14 cellular contexts compared by ENCODE assay signal in the genomic region with DNA sequence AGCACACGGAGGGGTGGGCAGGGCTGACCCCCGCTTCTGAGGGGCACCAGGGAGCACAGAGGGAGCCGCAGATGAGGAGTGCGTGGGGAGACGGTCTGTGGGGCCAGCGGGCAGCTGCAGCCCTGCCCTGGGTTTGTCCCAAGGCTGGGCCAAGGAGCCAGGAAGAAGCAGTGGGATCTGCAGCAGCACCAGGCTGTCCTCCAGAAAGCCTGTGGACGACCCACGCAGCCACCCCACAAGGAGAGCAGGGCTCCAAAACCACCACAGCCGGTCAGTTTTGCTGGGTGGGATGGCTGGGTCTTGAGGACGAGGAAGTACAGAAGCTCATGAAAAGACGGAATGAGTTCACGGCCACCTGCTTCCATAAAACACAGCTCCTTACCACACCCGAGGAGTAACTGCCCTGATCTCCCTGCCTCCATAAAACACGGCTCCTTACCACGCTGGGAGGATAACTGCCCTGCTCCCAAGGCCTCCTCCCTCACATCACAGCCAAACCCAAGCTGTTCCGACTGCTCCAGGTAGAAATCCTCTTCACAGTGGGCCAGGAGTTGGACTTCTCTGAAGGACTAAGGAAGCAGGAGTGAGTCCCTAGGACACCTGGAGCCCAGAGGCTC. TPM values are rescaled to one million over a fixed set of nuclear protein-coding genes. Genes with fewer than 3 reads are reported as not detected.
A peak's percentile ranks its signal among the peaks of the same experiment; 100 is the strongest.
DNase-seq lines count a peak whose midpoint lies in the region; ATAC-seq and TF ChIP-seq lines count a peak whose summit lies in the region.
"Had no signal": no experiment of that assay in that cellular context is flagged by ENCODE, and none has a peak within 500 bp of the region (broad histone marks: within the 10 kb centered on the region; RNA-seq: fewer than 3 reads in every experiment).

No MANE protein-coding gene starts in this region.

- WGBS in body of pancreas, 2 donors, result 89 to 92% methylated on average over 10 to 16 of the region's 16 CpGs

- H3K27ac ChIP-seq in left ventricle myocardium inferior (replicated peaks), result peak overlapping the region; percentile 63
- H3K27ac ChIP-seq in skeletal muscle tissue (ENCODE audit: low read depth, low read length), result peak overlapping the region; percentile 47
- no peak overlapping the region for H3K27ac ChIP-seq in body of pancreas
- H3K27ac ChIP-seq: Peyer's patch had no signal

- H3K36me3 ChIP-seq in left ventricle myocardium inferior (peaks cover 38% of the 10 kb centered on the region), skeletal muscle tissue (ENCODE audit: control insufficient read depth in 3 of 3, insufficient read depth in 3 of 3, low read length in 3 of 3) (peaks cover 19 to 33% (median 23%) of the 10 kb centered on the region in 3 donors), body of pancreas (replicated peaks in 1 of 2; ENCODE audit: insufficient read depth in 1 of 2, low read depth in 2 of 2) (peaks cover 0 to 15% of the 10 kb centered on the region in 2 donors)

- H3K27me3 ChIP-seq in left ventricle myocardium inferior (ENCODE audit: low read depth) (no peaks in the 10 kb centered on the region), skeletal muscle tissue (ENCODE audit: control insufficient read depth in 3 of 3, insufficient read depth in 3 of 3, low read length in 3 of 3) (no peaks in the 10 kb centered on the region), body of pancreas (no peaks in the 10 kb centered on the region)
- H3K27me3 ChIP-seq: Peyer's patch had no signal

- H3K4me1 ChIP-seq in left ventricle myocardium inferior (no peaks in the 10 kb centered on the region), skeletal muscle tissue (ENCODE audit: control insufficient read depth in 3 of 3, insufficient read depth in 3 of 3, low read length in 3 of 3) (no peaks in the 10 kb centered on the region), body of pancreas (no peaks in the 10 kb centered on the region)
- H3K4me1 ChIP-seq: Peyer's patch had no signal

- H3K4me3 Mint-ChIP-seq in WTC11, result no peak overlapping the region
- H3K4me3 Mint-ChIP-seq: activated T-cell treated with anti-CD3 and anti-CD28 coated beads, Interleukin-2, amount 50 U/mL, for 4 hours; CD14-positive monocyte had no signal

- in situ Hi-C loops in G401 (cut with HindIII; ENCODE audit: low sequenced_read_pairs), result no loop called here

- CTCF ChIA-PET in WTC11 (lab: Charles Lee), result no interaction called here

- peak overlapping the region; percentile 57; the same call in 1 of the 2 replicates for H3K27ac Mint-ChIP-seq in WTC11

- no peaks in the 10 kb centered on the region for H3K4me1 Mint-ChIP-seq in WTC11

- DNase-seq in G401 (ENCODE audit: low spot score) (peak; percentile 20), WTC11 (ENCODE audit: low spot score) (no peak), left ventricle myocardium inferior (no peak), body of pancreas (no peak), RKO (ENCODE audit: low spot score) (no peak)
- DNase-seq: activated CD4-positive, alpha-beta T cell treated with anti-CD3 and anti-CD28 coated beads for 4 hours; activated T-cell treated with anti-CD3 and anti-CD28 coated beads, Interleukin-2, amount 50 U/mL, for 4 hours; mesendoderm; NCI-H1694 treated with DMSO at 0.1 percent for 48 hours; NCI-H526; Peyer's patch had no signal

- H3K9me3 Mint-ChIP-seq in WTC11, result no peaks in the 10 kb centered on the region
- H3K9me3 Mint-ChIP-seq: activated T-cell treated with anti-CD3 and anti-CD28 coated beads, Interleukin-2, amount 50 U/mL, for 4 hours had no signal

- POLR2A ChIA-PET in WTC11 (lab: Charles Lee), result interaction anchor here (0.7 to 1.2 kb wide), 3 partner anchors 9 to 202 kb away, joined by 3 to 4 read pairs (median 3); no protein-coding TSS in a partner anchor

- peak overlapping the region in 1 of 3 donors; percentile 16 for H3K9ac ChIP-seq in skeletal muscle tissue (ENCODE audit: low read depth in 1 of 3, low read length in 3 of 3)

- no peak for TF ChIP-seq POLR2A in body of pancreas (IDR thresholded peaks at IDR 0.05)

- no peaks in the 10 kb centered on the region for H3K9me3 ChIP-seq in left ventricle myocardium inferior (replicated peaks)
- no peaks in the 10 kb centered on the region for H3K9me3 ChIP-seq in skeletal muscle tissue (ENCODE audit: control insufficient read depth in 3 of 3, low read length in 3 of 3)
- no peaks in the 10 kb centered on the region for H3K9me3 ChIP-seq in body of pancreas
- H3K9me3 ChIP-seq: Peyer's patch had no signal

- ATAC-seq in WTC11 (no peak), body of pancreas (no peak), GM21390 (IDR thresholded peaks at IDR 0.05; ENCODE audit: unreplicated experiment) (no peak)
- ATAC-seq: activated T-cell treated with anti-CD3 and anti-CD28 coated beads, Interleukin-2, amount 50 U/mL, for 4 hours had no signal

- no peak overlapping the region for H3K4me3 ChIP-seq in left ventricle myocardium inferior
- no peak overlapping the region for H3K4me3 ChIP-seq in skeletal muscle tissue (ENCODE audit: low read length in 3 of 3)
- no peak overlapping the region for H3K4me3 ChIP-seq in body of pancreas
- H3K4me3 ChIP-seq: Peyer's patch had no signal

- H3K27me3 Mint-ChIP-seq in WTC11 (ENCODE audit: low read depth), result no peaks in the 10 kb centered on the region

- TF ChIP-seq CTCF in WTC11 (IDR thresholded peaks at IDR 0.05) (no peak), left ventricle myocardium inferior (IDR thresholded peaks at IDR 0.05; ENCODE audit: borderline replicate concordance) (no peak), body of pancreas (IDR thresholded peaks at IDR 0.05) (no peak)

- peaks cover 26% of the 10 kb centered on the region for H3K36me3 Mint-ChIP-seq in WTC11

- intact Hi-C loops in left ventricle myocardium inferior (cut with micrococcal nuclease) (no loop called here), body of pancreas (cut with DNase I) (no loop called here)

TF ChIP-seq in WTC11, 78 proteins besides CTCF, POLR2A, EP300 and RAD21 (continues in another document):
- no peak for TF ChIP-seq TCF7 (CRISPR knock-in tag; IDR thresholded peaks at IDR 0.05; ENCODE audit: low read depth)
- TF ChIP-seq, protein P1, sequence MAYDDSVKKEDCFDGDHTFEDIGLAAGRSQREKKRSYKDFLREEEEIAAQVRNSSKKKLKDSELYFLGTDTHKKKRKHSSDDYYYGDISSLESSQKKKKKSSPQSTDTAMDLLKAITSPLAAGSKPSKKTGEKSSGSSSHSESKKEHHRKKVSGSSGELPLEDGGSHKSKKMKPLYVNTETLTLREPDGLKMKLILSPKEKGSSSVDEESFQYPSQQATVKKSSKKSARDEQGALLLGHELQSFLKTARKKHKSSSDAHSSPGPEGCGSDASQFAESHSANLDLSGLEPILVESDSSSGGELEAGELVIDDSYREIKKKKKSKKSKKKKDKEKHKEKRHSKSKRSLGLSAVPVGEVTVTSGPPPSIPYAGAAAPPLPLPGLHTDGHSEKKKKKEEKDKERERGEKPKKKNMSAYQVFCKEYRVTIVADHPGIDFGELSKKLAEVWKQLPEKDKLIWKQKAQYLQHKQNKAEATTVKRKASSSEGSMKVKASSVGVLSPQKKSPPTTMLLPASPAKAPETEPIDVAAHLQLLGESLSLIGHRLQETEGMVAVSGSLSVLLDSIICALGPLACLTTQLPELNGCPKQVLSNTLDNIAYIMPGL (CRISPR knock-in tag; IDR thresholded peaks at IDR 0.05), result no peak
- TF ChIP-seq, protein P2, sequence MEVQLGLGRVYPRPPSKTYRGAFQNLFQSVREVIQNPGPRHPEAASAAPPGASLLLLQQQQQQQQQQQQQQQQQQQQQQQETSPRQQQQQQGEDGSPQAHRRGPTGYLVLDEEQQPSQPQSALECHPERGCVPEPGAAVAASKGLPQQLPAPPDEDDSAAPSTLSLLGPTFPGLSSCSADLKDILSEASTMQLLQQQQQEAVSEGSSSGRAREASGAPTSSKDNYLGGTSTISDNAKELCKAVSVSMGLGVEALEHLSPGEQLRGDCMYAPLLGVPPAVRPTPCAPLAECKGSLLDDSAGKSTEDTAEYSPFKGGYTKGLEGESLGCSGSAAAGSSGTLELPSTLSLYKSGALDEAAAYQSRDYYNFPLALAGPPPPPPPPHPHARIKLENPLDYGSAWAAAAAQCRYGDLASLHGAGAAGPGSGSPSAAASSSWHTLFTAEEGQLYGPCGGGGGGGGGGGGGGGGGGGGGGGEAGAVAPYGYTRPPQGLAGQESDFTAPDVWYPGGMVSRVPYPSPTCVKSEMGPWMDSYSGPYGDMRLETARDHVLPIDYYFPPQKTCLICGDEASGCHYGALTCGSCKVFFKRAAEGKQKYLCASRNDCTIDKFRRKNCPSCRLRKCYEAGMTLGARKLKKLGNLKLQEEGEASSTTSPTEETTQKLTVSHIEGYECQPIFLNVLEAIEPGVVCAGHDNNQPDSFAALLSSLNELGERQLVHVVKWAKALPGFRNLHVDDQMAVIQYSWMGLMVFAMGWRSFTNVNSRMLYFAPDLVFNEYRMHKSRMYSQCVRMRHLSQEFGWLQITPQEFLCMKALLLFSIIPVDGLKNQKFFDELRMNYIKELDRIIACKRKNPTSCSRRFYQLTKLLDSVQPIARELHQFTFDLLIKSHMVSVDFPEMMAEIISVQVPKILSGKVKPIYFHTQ (CRISPR knock-in tag; IDR thresholded peaks at IDR 0.05), result no peak
- TF ChIP-seq, protein P3, sequence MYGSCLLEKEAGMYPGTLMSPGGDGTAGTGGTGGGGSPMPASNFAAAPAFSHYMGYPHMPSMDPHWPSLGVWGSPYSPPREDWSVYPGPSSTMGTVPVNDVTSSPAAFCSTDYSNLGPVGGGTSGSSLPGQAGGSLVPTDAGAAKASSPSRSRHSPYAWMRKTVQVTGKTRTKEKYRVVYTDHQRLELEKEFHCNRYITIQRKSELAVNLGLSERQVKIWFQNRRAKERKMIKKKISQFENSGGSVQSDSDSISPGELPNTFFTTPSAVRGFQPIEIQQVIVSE (CRISPR knock-in tag; IDR thresholded peaks at IDR 0.05; ENCODE audit: borderline replicate concordance), result no peak

RNA-seq across cellular contexts. Expression of a gene that starts 9.9 kb away (rescaled TPM):
- total RNA-seq in G401 (2014; rRNA removed; shearing (Covaris generic)), result 13.6 and 24.7 TPM in 2 replicates
- 36.8 to 47.8 TPM (median 39.6 TPM) in 3 replicates for total RNA-seq in WTC11 (2021)
- total RNA-seq in left ventricle myocardium inferior, result 33.0 TPM
- total RNA-seq in skeletal muscle tissue, result 41.8 TPM
- total RNA-seq in body of pancreas, result 10 to 100 TPM; 57.3 to 98.6 TPM

RNA-seq across cellular contexts. Expression of a gene that starts 48.8 kb away (rescaled TPM):
- total RNA-seq in G401 (2014; rRNA removed; shearing (Covaris generic)), result 32.5 and 38.6 TPM in 2 replicates
- 50.2 to 58.7 TPM (median 53.9 TPM) in 3 replicates for total RNA-seq in WTC11 (2021)
- 14.4 TPM for total RNA-seq in left ventricle myocardium inferior
- 14.1 TPM for total RNA-seq in skeletal muscle tissue
- 10 to 100 TPM; 31.4 to 45.2 TPM for total RNA-seq in body of pancreas

Comparison
In these comparisons a context has a peak if more than half of its experiments do, and no peak if none do; other contexts are left out.
1. H3K27ac ChIP-seq: peak in left ventricle myocardium inferior (single experiment) and skeletal muscle tissue (single experiment); none in body of pancreas (0 of 4).